1 cellular context compared by ENCODE assay signal in the genomic region with DNA sequence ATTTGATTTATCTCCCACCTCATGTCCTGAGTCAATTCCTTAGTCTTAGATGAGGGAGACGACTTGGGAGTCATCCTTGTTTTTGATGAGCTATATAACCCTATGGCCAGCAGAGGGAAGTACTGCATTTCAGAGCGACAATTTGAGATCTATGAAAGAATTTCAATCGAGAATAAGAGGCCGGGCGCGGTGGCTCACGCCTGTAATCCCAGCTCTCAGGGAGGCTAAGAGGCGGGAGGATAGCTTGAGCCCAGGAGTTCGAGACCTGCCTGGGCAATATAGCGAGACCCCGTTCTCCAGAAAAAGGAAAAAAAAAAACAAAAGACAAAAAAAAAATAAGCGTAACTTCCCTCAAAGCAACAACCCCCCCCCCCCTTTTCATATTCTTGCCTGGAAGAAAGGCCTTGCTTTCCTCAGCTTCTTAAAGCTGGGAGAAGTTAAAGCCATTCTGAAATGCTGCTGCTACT.
TF ChIP-seq lines count a peak whose summit lies in the region.
"Not testable (repeated sequence)": the region's sequence is repeated elsewhere in the genome, so short reads cannot be mapped to it uniquely, and the experiment has no call there.

No MANE protein-coding gene starts in this region.

TF ChIP-seq in K562, 482 proteins besides CTCF, POLR2A, EP300 and RAD21 (continued from another document):
- TF ChIP-seq CREM (IDR thresholded peaks at IDR 0.05; ENCODE audit: low read depth) (peak; percentile 20; the same call in 1 of the 2 replicates), CXXC5 (CRISPR knock-in tag; IDR thresholded peaks at IDR 0.05) (peak; percentile 41; the same call in 1 of the 2 replicates), KDM1A (IDR thresholded peaks at IDR 0.05) (0 out of 4 replicates have a peak, but pooled peaks of 1 of the 2 experiments have one; percentile 7), ZNF384 (IDR thresholded peaks at IDR 0.05; ENCODE audit: low read depth, low read length) (0 out of 2 replicates have a peak, but pooled peaks have one; percentile 18), TRIM28 (IDR thresholded peaks at IDR 0.05) (peak; percentile 30; the same call in 1 of the 2 replicates), SMC3 (conservative IDR thresholded peaks at IDR 0.05; ENCODE audit: insufficient read depth, low read depth, low read length) (peak; percentile 71), TBP (optimal IDR thresholded peaks at IDR 0.05; ENCODE audit: low read depth, low read length) (peak; percentile 97), HDAC2 (IDR thresholded peaks at IDR 0.05) (0 out of 2 replicates have a peak, but pooled peaks have one; percentile 25), ARID2 (IDR thresholded peaks at IDR 0.05) (peak; percentile 85), BCOR (IDR thresholded peaks at IDR 0.05) (peak; percentile 43; the same call in 1 of the 2 replicates), POLR3A (IDR thresholded peaks at IDR 0.05; ENCODE audit: borderline replicate concordance, extremely low read depth, insufficient read depth, insufficient read length) (peak; percentile 76), SOX6 (IDR thresholded peaks at IDR 0.05) (0 out of 2 replicates have a peak, but pooled peaks have one; percentile 27), EP400 (IDR thresholded peaks at IDR 0.05) (0 out of 2 replicates have a peak, but pooled peaks have one; percentile 8), NFIC (IDR thresholded peaks at IDR 0.05) (0 out of 2 replicates have a peak, but pooled peaks have one; percentile 0), BRD9 (IDR thresholded peaks at IDR 0.05; ENCODE audit: low read depth, partially characterized antibody) (peak; percentile 73), ADNP (tag; IDR thresholded peaks at IDR 0.05) (0 out of 2 replicates have a peak, but pooled peaks have one; percentile 30), RB1 (IDR thresholded peaks at IDR 0.05; ENCODE audit: low read depth) (peak; percentile 75; the same call in 1 of the 2 replicates), NBN (IDR thresholded peaks at IDR 0.05; ENCODE audit: low read depth) (peak; percentile 54), CC2D1A (IDR thresholded peaks at IDR 0.05) (peak; percentile 79), KAT7 (CRISPR knock-in tag; IDR thresholded peaks at IDR 0.05; ENCODE audit: borderline replicate concordance) (peak; percentile 37; the same call in 1 of the 2 replicates)
- TF ChIP-seq, protein P1, sequence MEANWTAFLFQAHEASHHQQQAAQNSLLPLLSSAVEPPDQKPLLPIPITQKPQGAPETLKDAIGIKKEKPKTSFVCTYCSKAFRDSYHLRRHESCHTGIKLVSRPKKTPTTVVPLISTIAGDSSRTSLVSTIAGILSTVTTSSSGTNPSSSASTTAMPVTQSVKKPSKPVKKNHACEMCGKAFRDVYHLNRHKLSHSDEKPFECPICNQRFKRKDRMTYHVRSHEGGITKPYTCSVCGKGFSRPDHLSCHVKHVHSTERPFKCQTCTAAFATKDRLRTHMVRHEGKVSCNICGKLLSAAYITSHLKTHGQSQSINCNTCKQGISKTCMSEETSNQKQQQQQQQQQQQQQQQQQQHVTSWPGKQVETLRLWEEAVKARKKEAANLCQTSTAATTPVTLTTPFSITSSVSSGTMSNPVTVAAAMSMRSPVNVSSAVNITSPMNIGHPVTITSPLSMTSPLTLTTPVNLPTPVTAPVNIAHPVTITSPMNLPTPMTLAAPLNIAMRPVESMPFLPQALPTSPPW (CRISPR knock-in tag; IDR thresholded peaks at IDR 0.05), result peak; percentile 56
- TF ChIP-seq, protein P2, sequence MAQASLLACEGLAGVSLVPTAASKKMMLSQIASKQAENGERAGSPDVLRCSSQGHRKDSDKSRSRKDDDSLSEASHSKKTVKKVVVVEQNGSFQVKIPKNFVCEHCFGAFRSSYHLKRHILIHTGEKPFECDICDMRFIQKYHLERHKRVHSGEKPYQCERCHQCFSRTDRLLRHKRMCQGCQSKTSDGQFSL (CRISPR knock-in tag; IDR thresholded peaks at IDR 0.05), result not testable (repeated sequence)
- TF ChIP-seq, protein P2 (tag; IDR thresholded peaks at IDR 0.05), result 0 out of 4 replicates have a peak, but pooled peaks of 1 of the 2 experiments have one; percentile 0
- TF ChIP-seq, protein P3, sequence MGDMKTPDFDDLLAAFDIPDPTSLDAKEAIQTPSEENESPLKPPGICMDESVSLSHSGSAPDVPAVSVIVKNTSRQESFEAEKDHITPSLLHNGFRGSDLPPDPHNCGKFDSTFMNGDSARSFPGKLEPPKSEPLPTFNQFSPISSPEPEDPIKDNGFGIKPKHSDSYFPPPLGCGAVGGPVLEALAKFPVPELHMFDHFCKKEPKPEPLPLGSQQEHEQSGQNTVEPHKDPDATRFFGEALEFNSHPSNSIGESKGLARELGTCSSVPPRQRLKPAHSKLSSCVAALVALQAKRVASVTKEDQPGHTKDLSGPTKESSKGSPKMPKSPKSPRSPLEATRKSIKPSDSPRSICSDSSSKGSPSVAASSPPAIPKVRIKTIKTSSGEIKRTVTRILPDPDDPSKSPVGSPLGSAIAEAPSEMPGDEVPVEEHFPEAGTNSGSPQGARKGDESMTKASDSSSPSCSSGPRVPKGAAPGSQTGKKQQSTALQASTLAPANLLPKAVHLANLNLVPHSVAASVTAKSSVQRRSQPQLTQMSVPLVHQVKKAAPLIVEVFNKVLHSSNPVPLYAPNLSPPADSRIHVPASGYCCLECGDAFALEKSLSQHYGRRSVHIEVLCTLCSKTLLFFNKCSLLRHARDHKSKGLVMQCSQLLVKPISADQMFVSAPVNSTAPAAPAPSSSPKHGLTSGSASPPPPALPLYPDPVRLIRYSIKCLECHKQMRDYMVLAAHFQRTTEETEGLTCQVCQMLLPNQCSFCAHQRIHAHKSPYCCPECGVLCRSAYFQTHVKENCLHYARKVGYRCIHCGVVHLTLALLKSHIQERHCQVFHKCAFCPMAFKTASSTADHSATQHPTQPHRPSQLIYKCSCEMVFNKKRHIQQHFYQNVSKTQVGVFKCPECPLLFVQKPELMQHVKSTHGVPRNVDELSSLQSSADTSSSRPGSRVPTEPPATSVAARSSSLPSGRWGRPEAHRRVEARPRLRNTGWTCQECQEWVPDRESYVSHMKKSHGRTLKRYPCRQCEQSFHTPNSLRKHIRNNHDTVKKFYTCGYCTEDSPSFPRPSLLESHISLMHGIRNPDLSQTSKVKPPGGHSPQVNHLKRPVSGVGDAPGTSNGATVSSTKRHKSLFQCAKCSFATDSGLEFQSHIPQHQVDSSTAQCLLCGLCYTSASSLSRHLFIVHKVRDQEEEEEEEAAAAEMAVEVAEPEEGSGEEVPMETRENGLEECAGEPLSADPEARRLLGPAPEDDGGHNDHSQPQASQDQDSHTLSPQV (IDR thresholded peaks at IDR 0.05), result peak; percentile 25
- TF ChIP-seq, protein P4, sequence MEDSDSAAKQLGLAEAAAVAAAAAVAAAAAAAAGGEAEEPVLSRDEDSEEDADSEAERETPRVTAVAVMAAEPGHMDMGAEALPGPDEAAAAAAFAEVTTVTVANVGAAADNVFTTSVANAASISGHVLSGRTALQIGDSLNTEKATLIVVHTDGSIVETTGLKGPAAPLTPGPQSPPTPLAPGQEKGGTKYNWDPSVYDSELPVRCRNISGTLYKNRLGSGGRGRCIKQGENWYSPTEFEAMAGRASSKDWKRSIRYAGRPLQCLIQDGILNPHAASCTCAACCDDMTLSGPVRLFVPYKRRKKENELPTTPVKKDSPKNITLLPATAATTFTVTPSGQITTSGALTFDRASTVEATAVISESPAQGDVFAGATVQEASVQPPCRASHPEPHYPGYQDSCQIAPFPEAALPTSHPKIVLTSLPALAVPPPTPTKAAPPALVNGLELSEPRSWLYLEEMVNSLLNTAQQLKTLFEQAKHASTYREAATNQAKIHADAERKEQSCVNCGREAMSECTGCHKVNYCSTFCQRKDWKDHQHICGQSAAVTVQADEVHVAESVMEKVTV (CRISPR knock-in tag; IDR thresholded peaks at IDR 0.05), result peak; percentile 89
- TF ChIP-seq, protein P5, sequence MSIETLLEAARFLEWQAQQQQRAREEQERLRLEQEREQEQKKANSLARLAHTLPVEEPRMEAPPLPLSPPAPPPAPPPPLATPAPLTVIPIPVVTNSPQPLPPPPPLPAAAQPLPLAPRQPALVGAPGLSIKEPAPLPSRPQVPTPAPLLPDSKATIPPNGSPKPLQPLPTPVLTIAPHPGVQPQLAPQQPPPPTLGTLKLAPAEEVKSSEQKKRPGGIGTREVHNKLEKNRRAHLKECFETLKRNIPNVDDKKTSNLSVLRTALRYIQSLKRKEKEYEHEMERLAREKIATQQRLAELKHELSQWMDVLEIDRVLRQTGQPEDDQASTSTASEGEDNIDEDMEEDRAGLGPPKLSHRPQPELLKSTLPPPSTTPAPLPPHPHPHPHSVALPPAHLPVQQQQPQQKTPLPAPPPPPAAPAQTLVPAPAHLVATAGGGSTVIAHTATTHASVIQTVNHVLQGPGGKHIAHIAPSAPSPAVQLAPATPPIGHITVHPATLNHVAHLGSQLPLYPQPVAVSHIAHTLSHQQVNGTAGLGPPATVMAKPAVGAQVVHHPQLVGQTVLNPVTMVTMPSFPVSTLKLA (conservative IDR thresholded peaks at IDR 0.05), result 0 out of 4 replicates have a peak, but pooled peaks of 1 of the 2 experiments have one; percentile 24
